ENCODE assay signal across 8 cellular contexts in genomic region chr1:212782422-212783154, GRCh38. TPM values are rescaled to one million over a fixed set of nuclear protein-coding genes. Genes with fewer than 3 reads are reported as not detected.
DNase-seq lines count a peak whose midpoint lies in the region; ATAC-seq and TF ChIP-seq lines count a peak whose summit lies in the region.

No MANE protein-coding gene starts in this region.

- no peak for TF ChIP-seq POLR2A in lower leg skin (IDR thresholded peaks at IDR 0.05)

- 89 to 93% methylated on average over 3 of the region's 3 CpGs for WGBS in lower leg skin, 2 donors

- intact Hi-C loops in lower leg skin (cut with DNase I; ENCODE audit: low total_unique reads), result no loop called here

- no peak overlapping the region for H3K4me3 ChIP-seq in lower leg skin (ENCODE audit: low read depth, poor library complexity, severe bottlenecking)

- no peak for ATAC-seq in HG02798 (IDR thresholded peaks at IDR 0.05; ENCODE audit: poor library complexity, unreplicated experiment)

- DNase-seq in AG08395 (ENCODE audit: low spot score), result peak; percentile 22
- DNase-seq in NCI-H69 (lab: John Stamatoyannopoulos, UW), result peak; percentile 46
- peak; percentile 10 for DNase-seq in cerebellum (ENCODE audit: low spot score)
- DNase-seq in medulla oblongata (ENCODE audit: extremely low spot score), result peak; percentile 38
- no peak for DNase-seq in lower leg skin (ENCODE audit: low spot score in 2 of 2)
- no peak for DNase-seq in GM19240 (ENCODE audit: insufficient read length, low spot score)

- peak; percentile 51 for TF ChIP-seq CTCF in GM12873 (IDR thresholded peaks at IDR 0.05; ENCODE audit: insufficient read depth, low read depth, low read length, missing control alignments)
- no peak for TF ChIP-seq CTCF in lower leg skin (IDR thresholded peaks at IDR 0.05)

RNA-seq across cellular contexts. Expression of gene NSL1, which starts 9.0 kb away (rescaled TPM):
- 54.5 TPM for total RNA-seq in cerebellum
- total RNA-seq in lower leg skin, result 10 to 100 TPM; 13.9 to 41.8 (median 30.0) TPM

RNA-seq across cellular contexts. Expression of gene TATDN3, which starts 9.1 kb away (rescaled TPM):
- 20.8 TPM for total RNA-seq in cerebellum
- 10 to 100 TPM in 3 of 4 donors, 1 to 10 TPM in 1; 6.0 to 16.1 (median 13.1) TPM for total RNA-seq in lower leg skin

Comparison
In these comparisons a context has a peak if more than half of its experiments do, and no peak if none do; other contexts are left out.
1. DNase-seq: peak in AG08395 (single experiment), NCI-H69 (single experiment), cerebellum (single experiment) and medulla oblongata (single experiment); none in lower leg skin (0 of 2) and GM19240 (single experiment).